Comparison of ENCODE assay signal across 1 cellular context in the genomic region with DNA sequence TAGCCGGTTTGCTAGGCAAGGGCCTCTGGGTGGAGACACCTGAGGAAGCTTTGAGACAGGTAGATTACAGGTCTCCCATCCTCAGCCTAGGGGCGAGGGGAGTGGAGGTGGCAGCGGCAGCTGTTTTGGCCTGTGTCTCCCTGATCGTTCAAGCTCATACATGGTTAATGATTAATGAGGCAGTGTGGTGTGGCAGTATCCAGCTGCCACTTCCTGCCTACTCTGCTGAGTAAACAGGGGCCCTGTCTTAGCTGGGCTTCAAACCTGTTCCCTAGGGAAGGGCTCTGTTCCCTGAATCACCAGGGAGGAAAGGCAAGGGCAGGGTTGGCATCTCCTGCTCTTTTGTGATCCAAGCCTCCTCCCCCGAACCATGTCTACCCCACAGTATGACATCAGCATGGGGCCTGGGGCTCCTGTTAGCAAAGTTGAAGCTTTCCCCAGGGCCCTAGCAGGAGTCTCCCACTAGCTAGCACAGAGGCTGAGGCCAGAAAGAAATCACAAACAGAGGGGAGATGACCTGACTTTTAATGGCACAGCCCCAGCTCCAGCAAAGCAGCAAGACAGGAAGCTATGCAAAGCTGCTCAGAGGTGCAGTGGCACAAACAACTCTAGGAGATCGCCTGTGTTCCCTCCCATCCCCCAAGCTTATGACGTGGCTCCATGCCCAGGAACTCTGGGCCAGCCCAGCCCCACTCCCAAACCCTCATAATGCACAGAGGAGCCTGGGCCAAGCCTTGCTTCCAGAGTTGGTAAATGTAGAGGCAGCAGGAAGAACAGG.
TF ChIP-seq lines count a peak whose summit lies in the region.

No MANE protein-coding gene starts in this region.

TF ChIP-seq in HepG2, 621 proteins besides CTCF, POLR2A, EP300 and RAD21 (continued from another document and continues in another):
- TF ChIP-seq ZSCAN31 (CRISPR knock-in tag; IDR thresholded peaks at IDR 0.05; ENCODE audit: low read depth) (peak; percentile 80), PPARG (CRISPR knock-in tag; conservative IDR thresholded peaks at IDR 0.05) (peak; percentile 60), PAX8 (CRISPR knock-in tag; IDR thresholded peaks at IDR 0.05; ENCODE audit: borderline replicate concordance) (0 out of 2 replicates have a peak, but pooled peaks have one; percentile 18), NR2F6 (IDR thresholded peaks at IDR 0.05) (peak; percentile 28; the same call in 1 of the 2 replicates), NR2F6 (CRISPR knock-in tag; IDR thresholded peaks at IDR 0.05) (peak; percentile 30; the same call in 1 of the 2 replicates), ZNF337 (CRISPR knock-in tag; IDR thresholded peaks at IDR 0.05; ENCODE audit: borderline replicate concordance, low read depth) (0 out of 2 replicates have a peak, but pooled peaks have one; percentile 76), CBFB (CRISPR knock-in tag; IDR thresholded peaks at IDR 0.05) (0 out of 2 replicates have a peak, but pooled peaks have one; percentile 14), ZNF530 (CRISPR knock-in tag; IDR thresholded peaks at IDR 0.05; ENCODE audit: low read depth) (no peak), HNF4A (CRISPR knock-in tag; IDR thresholded peaks at IDR 0.05) (peak; percentile 51), ZKSCAN5 (CRISPR knock-in tag; IDR thresholded peaks at IDR 0.05) (peak; percentile 64; the same call in 1 of the 2 replicates), MBNL3 (CRISPR knock-in tag; conservative IDR thresholded peaks at IDR 0.05) (no peak), ZC3H13 (CRISPR knock-in tag; IDR thresholded peaks at IDR 0.05) (peak; percentile 87), YEATS2 (CRISPR knock-in tag; IDR thresholded peaks at IDR 0.05; ENCODE audit: borderline replicate concordance) (peak; percentile 11; the same call in 1 of the 2 replicates), NFE2 (CRISPR knock-in tag; IDR thresholded peaks at IDR 0.05) (no peak), HOXA5 (CRISPR knock-in tag; IDR thresholded peaks at IDR 0.05) (peak; percentile 63; the same call in 1 of the 2 replicates), ELF1 (CRISPR knock-in tag; IDR thresholded peaks at IDR 0.05) (peak; percentile 94), ZBTB7B (CRISPR knock-in tag; IDR thresholded peaks at IDR 0.05) (no peak), GPBP1L1 (CRISPR knock-in tag; IDR thresholded peaks at IDR 0.05) (no peak), ARID4A (CRISPR knock-in tag; IDR thresholded peaks at IDR 0.05; ENCODE audit: borderline replicate concordance) (peak; percentile 81; the same call in 1 of the 2 replicates), KDM4B (CRISPR knock-in tag; IDR thresholded peaks at IDR 0.05) (peak; percentile 62; the same call in 1 of the 2 replicates), TGIF2 (CRISPR knock-in tag; IDR thresholded peaks at IDR 0.05) (peak; percentile 61; the same call in 1 of the 2 replicates), NONO (IDR thresholded peaks at IDR 0.05) (no peak), NONO (CRISPR knock-in tag; conservative IDR thresholded peaks at IDR 0.05) (peak; percentile 94), SETDB1 (CRISPR knock-in tag; IDR thresholded peaks at IDR 0.05; ENCODE audit: borderline replicate concordance) (no peak), BHLHE40 (IDR thresholded peaks at IDR 0.05; ENCODE audit: low read length) (no peak), RORA (CRISPR knock-in tag; IDR thresholded peaks at IDR 0.05) (no peak), IRX3 (CRISPR knock-in tag; IDR thresholded peaks at IDR 0.05; ENCODE audit: borderline replicate concordance, low read depth) (0 out of 2 replicates have a peak, but pooled peaks have one; percentile 42), ZNF331 (CRISPR knock-in tag; IDR thresholded peaks at IDR 0.05) (peak; percentile 80; the same call in 1 of the 2 replicates)
- TF ChIP-seq, protein P1, sequence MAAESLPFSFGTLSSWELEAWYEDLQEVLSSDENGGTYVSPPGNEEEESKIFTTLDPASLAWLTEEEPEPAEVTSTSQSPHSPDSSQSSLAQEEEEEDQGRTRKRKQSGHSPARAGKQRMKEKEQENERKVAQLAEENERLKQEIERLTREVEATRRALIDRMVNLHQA (CRISPR knock-in tag; IDR thresholded peaks at IDR 0.05), result no peak
- TF ChIP-seq, protein P2, sequence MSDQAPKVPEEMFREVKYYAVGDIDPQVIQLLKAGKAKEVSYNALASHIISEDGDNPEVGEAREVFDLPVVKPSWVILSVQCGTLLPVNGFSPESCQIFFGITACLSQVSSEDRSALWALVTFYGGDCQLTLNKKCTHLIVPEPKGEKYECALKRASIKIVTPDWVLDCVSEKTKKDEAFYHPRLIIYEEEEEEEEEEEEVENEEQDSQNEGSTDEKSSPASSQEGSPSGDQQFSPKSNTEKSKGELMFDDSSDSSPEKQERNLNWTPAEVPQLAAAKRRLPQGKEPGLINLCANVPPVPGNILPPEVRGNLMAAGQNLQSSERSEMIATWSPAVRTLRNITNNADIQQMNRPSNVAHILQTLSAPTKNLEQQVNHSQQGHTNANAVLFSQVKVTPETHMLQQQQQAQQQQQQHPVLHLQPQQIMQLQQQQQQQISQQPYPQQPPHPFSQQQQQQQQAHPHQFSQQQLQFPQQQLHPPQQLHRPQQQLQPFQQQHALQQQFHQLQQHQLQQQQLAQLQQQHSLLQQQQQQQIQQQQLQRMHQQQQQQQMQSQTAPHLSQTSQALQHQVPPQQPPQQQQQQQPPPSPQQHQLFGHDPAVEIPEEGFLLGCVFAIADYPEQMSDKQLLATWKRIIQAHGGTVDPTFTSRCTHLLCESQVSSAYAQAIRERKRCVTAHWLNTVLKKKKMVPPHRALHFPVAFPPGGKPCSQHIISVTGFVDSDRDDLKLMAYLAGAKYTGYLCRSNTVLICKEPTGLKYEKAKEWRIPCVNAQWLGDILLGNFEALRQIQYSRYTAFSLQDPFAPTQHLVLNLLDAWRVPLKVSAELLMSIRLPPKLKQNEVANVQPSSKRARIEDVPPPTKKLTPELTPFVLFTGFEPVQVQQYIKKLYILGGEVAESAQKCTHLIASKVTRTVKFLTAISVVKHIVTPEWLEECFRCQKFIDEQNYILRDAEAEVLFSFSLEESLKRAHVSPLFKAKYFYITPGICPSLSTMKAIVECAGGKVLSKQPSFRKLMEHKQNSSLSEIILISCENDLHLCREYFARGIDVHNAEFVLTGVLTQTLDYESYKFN (CRISPR knock-in tag; conservative IDR thresholded peaks at IDR 0.05), result peak; percentile 97
- TF ChIP-seq, protein P3, sequence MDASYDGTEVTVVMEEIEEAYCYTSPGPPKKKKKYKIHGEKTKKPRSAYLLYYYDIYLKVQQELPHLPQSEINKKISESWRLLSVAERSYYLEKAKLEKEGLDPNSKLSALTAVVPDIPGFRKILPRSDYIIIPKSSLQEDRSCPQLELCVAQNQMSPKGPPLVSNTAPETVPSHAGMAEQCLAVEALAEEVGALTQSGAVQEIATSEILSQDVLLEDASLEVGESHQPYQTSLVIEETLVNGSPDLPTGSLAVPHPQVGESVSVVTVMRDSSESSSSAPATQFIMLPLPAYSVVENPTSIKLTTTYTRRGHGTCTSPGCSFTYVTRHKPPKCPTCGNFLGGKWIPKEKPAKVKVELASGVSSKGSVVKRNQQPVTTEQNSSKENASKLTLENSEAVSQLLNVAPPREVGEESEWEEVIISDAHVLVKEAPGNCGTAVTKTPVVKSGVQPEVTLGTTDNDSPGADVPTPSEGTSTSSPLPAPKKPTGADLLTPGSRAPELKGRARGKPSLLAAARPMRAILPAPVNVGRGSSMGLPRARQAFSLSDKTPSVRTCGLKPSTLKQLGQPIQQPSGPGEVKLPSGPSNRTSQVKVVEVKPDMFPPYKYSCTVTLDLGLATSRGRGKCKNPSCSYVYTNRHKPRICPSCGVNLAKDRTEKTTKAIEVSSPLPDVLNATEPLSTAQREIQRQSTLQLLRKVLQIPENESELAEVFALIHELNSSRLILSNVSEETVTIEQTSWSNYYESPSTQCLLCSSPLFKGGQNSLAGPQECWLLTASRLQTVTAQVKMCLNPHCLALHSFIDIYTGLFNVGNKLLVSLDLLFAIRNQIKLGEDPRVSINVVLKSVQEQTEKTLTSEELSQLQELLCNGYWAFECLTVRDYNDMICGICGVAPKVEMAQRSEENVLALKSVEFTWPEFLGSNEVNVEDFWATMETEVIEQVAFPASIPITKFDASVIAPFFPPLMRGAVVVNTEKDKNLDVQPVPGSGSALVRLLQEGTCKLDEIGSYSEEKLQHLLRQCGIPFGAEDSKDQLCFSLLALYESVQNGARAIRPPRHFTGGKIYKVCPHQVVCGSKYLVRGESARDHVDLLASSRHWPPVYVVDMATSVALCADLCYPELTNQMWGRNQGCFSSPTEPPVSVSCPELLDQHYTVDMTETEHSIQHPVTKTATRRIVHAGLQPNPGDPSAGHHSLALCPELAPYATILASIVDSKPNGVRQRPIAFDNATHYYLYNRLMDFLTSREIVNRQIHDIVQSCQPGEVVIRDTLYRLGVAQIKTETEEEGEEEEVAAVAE (CRISPR knock-in tag; IDR thresholded peaks at IDR 0.05; ENCODE audit: borderline replicate concordance), result peak; percentile 60; the same call in 1 of the 2 replicates
- TF ChIP-seq, protein P4, sequence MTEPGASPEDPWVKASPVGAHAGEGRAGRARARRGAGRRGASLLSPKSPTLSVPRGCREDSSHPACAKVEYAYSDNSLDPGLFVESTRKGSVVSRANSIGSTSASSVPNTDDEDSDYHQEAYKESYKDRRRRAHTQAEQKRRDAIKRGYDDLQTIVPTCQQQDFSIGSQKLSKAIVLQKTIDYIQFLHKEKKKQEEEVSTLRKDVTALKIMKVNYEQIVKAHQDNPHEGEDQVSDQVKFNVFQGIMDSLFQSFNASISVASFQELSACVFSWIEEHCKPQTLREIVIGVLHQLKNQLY (CRISPR knock-in tag; IDR thresholded peaks at IDR 0.05), result peak; percentile 59
- TF ChIP-seq, protein P5, sequence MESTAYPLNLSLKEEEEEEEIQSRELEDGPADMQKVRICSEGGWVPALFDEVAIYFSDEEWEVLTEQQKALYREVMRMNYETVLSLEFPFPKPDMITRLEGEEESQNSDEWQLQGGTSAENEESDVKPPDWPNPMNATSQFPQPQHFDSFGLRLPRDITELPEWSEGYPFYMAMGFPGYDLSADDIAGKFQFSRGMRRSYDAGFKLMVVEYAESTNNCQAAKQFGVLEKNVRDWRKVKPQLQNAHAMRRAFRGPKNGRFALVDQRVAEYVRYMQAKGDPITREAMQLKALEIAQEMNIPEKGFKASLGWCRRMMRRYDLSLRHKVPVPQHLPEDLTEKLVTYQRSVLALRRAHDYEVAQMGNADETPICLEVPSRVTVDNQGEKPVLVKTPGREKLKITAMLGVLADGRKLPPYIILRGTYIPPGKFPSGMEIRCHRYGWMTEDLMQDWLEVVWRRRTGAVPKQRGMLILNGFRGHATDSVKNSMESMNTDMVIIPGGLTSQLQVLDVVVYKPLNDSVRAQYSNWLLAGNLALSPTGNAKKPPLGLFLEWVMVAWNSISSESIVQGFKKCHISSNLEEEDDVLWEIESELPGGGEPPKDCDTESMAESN (CRISPR knock-in tag; conservative IDR thresholded peaks at IDR 0.05), result peak; percentile 78
- TF ChIP-seq, protein P6, sequence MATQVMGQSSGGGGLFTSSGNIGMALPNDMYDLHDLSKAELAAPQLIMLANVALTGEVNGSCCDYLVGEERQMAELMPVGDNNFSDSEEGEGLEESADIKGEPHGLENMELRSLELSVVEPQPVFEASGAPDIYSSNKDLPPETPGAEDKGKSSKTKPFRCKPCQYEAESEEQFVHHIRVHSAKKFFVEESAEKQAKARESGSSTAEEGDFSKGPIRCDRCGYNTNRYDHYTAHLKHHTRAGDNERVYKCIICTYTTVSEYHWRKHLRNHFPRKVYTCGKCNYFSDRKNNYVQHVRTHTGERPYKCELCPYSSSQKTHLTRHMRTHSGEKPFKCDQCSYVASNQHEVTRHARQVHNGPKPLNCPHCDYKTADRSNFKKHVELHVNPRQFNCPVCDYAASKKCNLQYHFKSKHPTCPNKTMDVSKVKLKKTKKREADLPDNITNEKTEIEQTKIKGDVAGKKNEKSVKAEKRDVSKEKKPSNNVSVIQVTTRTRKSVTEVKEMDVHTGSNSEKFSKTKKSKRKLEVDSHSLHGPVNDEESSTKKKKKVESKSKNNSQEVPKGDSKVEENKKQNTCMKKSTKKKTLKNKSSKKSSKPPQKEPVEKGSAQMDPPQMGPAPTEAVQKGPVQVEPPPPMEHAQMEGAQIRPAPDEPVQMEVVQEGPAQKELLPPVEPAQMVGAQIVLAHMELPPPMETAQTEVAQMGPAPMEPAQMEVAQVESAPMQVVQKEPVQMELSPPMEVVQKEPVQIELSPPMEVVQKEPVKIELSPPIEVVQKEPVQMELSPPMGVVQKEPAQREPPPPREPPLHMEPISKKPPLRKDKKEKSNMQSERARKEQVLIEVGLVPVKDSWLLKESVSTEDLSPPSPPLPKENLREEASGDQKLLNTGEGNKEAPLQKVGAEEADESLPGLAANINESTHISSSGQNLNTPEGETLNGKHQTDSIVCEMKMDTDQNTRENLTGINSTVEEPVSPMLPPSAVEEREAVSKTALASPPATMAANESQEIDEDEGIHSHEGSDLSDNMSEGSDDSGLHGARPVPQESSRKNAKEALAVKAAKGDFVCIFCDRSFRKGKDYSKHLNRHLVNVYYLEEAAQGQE (IDR thresholded peaks at IDR 0.05; ENCODE audit: borderline replicate concordance in 1 of 2, low read depth in 1 of 2, low read length in 2 of 2), result peak in 1 of 2 experiments; percentile 24; a peak in 1 of 4 replicates
